8 cellular contexts compared by ENCODE assay signal in the genomic region with DNA sequence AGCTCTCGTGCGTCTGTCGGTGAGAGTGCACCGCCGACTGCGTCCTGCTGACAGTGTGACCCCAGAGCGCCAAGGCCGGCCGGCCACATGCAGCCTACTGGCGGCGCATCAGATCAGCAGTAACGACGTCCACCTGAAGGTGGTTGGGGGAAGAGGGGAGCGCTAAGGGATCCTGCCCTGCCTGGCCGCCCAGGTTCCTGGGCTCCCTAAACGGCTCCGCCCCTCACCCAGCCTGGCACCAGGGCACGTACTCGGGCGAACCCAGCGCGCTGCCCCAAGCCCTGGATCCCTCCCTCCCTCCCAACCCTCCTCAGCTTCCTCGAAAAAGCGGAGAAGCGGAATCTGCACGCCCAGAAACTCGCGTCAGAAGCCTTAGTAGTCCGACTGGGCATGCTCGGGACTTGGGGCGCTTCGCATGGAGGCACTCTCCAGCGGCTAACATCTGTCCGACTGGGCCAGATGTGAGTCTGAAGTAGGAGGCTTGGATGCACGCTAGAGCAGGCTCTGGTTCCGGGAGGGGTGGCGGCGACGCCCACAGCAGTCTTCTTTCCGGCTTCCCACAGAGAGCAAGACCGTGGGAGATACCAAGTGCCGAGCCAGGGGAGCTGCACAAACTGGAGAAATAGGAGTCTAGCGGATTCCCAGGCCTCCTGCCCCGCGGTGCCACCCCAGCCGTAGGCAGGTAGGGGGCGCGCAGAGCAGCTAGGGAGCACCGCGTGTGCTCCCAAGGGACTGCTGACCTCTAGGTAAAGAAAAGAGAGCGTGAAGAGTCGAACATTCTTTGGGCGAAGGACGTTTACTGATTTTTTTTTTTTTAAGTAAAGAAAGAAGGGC.
DNase-seq lines count a peak whose midpoint lies in the region; ATAC-seq and TF ChIP-seq lines count a peak whose summit lies in the region.

No MANE protein-coding gene starts in this region.

- ATAC-seq in CD4-positive, alpha-beta T cell (ENCODE audit: poor library complexity): peak; percentile 59
- ATAC-seq in aorta (ENCODE audit: low FRiP score) (peak; percentile 70), GM18861 (IDR thresholded peaks at IDR 0.05; ENCODE audit: unreplicated experiment) (no peak)

- H3K4me1 Mint-ChIP-seq in CD4-positive, alpha-beta T cell (ENCODE audit: low read depth): peaks cover 27% of the 10 kb centered on the region
- peaks cover 50% of the 10 kb centered on the region for H3K4me1 Mint-ChIP-seq in nephron progenitor cell

- POLR2A ChIA-PET in CD4-positive, alpha-beta T cell (lab: Charles Lee): no interaction called here

- CTCF ChIA-PET in CD4-positive, alpha-beta T cell (lab: Charles Lee): no interaction called here

- no peak for TF ChIP-seq CTCF in CD4-positive, alpha-beta T cell (IDR thresholded peaks at IDR 0.05)
- no peak for TF ChIP-seq CTCF in fibroblast of mammary gland (conservative IDR thresholded peaks at IDR 0.05; ENCODE audit: control insufficient read depth, insufficient read depth, low read depth, low read length)
- TF ChIP-seq CTCF in nephron progenitor cell (IDR thresholded peaks at IDR 0.05): peak; percentile 48

- H3K27ac Mint-ChIP-seq in CD4-positive, alpha-beta T cell: no peak overlapping the region
- peak overlapping the region; percentile 97 for H3K27ac Mint-ChIP-seq in nephron progenitor cell

- H3K27me3 ChIP-seq in CD4-positive, alpha-beta T cell (ENCODE audit: control insufficient read depth, insufficient read depth, low read length): peaks cover 43% of the 10 kb centered on the region
- H3K27me3 ChIP-seq in aorta (ENCODE audit: control insufficient read depth in 1 of 2, insufficient read depth in 2 of 2, low read length in 1 of 2): no peaks in the 10 kb centered on the region

- no peaks in the 10 kb centered on the region for H3K9me3 Mint-ChIP-seq in CD4-positive, alpha-beta T cell
- no peaks in the 10 kb centered on the region for H3K9me3 Mint-ChIP-seq in nephron progenitor cell

- no peaks in the 10 kb centered on the region for H3K36me3 ChIP-seq in aorta (ENCODE audit: control insufficient read depth in 1 of 2, insufficient read depth in 2 of 2, low read length in 1 of 2)

- intact Hi-C loops in CD4-positive, alpha-beta T cell (cut with DNase I, micrococcal nuclease): no loop called here
- intact Hi-C loops in aorta (cut with DNase I): no loop called here

- H3K27me3 Mint-ChIP-seq in CD4-positive, alpha-beta T cell: peaks cover 38% of the 10 kb centered on the region
- H3K27me3 Mint-ChIP-seq in nephron progenitor cell (ENCODE audit: low read depth, poor library complexity): peaks cover 19% of the 10 kb centered on the region

- no peaks in the 10 kb centered on the region for H3K36me3 Mint-ChIP-seq in CD4-positive, alpha-beta T cell (ENCODE audit: low read depth)
- H3K36me3 Mint-ChIP-seq in nephron progenitor cell (ENCODE audit: low read depth): no peaks in the 10 kb centered on the region

- no peaks in the 10 kb centered on the region for H3K4me1 ChIP-seq in aorta (ENCODE audit: control insufficient read depth in 1 of 2, insufficient read depth in 2 of 2, low read length in 2 of 2)

- H3K4me3 ChIP-seq in fibroblast of mammary gland (ENCODE audit: control insufficient read depth, low read depth, low read length) (no peak overlapping the region), aorta (ENCODE audit: low read length in 2 of 2) (peak overlapping the region; percentile 30 to 79)

- no peaks in the 10 kb centered on the region for H3K9me3 ChIP-seq in CD4-positive, alpha-beta T cell (ENCODE audit: control insufficient read depth, low read length)
- H3K9me3 ChIP-seq in aorta (ENCODE audit: control insufficient read depth, low read length): no peaks in the 10 kb centered on the region

- peak overlapping the region; percentile 91 for H3K4me3 Mint-ChIP-seq in CD4-positive, alpha-beta T cell
- H3K4me3 Mint-ChIP-seq in nephron progenitor cell: peak overlapping the region; percentile 90

- no peak overlapping the region for H3K27ac ChIP-seq in CD4-positive, alpha-beta T cell (ENCODE audit: low read depth, low read length)
- H3K27ac ChIP-seq in aorta (ENCODE audit: low read depth in 1 of 2, low read length in 2 of 2): peak overlapping the region in 1 of 2 donors; percentile 21

- no peak for DNase-seq in CD4-positive, alpha-beta T cell
- peak in 62 of 76 experiments; percentile 0 to 76 (median 28) for DNase-seq in HUDEP-2 (lab: John Stamatoyannopoulos, UW; ENCODE audit: unreplicated experiment in 76 of 76)
- peak; percentile 12 to 25 for DNase-seq in activated CD4-positive, alpha-beta T cell treated with anti-CD3 and anti-CD28 coated beads, Interleukin-2, amount 50 U/mL, for 48 hours
- DNase-seq in fibroblast of mammary gland (ENCODE audit: low read depth): peak; percentile 4
- peak; percentile 76 for DNase-seq in nephron progenitor cell
- peak; percentile 57 to 80 for DNase-seq in aorta
- no peak for DNase-seq in HuH-7.5 (ENCODE audit: low spot score)

- 1 to 24% methylated on average over 50 to 54 of the region's 54 CpGs for WGBS in aorta, 2 donors

Comparison
In these comparisons a context has a peak if more than half of its experiments do, and no peak if none do; other contexts are left out.
1. DNase-seq: peak in HUDEP-2 (62 of 76), activated CD4-positive, alpha-beta T cell treated with anti-CD3 and anti-CD28 coated beads, Interleukin-2, amount 50 U/mL, for 48 hours (2 of 2), fibroblast of mammary gland (single experiment), nephron progenitor cell (single experiment) and aorta (2 of 2); none in CD4-positive, alpha-beta T cell (0 of 10) and HuH-7.5 (single experiment).